Comparison of ENCODE assay signal across 8 cellular contexts in genomic region chr22:30314918-30315317, GRCh38. TPM values are rescaled to one million over a fixed set of nuclear protein-coding genes. Genes with fewer than 3 reads are reported as not detected.
DNase-seq lines count a peak whose midpoint lies in the region; ATAC-seq and TF ChIP-seq lines count a peak whose summit lies in the region.

No MANE protein-coding gene starts in this region.

- H3K79me2 ChIP-seq in mammary epithelial cell (ENCODE audit: insufficient read depth, low read length) = peaks cover 88% of the 10 kb centered on the region

- dilution Hi-C loops in mammary epithelial cell (cut with HindIII; ENCODE audit: low sequenced_read_pairs) = no loop called here

- H3K27ac ChIP-seq in mammary epithelial cell (ENCODE audit: insufficient read depth, low read depth, low read length) = no peak overlapping the region

- no peak overlapping the region for H3K4me3 ChIP-seq in mammary epithelial cell (replicated peaks in 1 of 3; ENCODE audit: insufficient read depth in 1 of 3, low read depth in 2 of 3, low read length in 3 of 3)

- intact Hi-C loops in mammary epithelial cell (cut with micrococcal nuclease) = no loop called here

- H3K27me3 Mint-ChIP-seq in T-helper 17 cell = no peaks in the 10 kb centered on the region

- BruUV-seq in mammary epithelial cell (replicated peaks; lab: Mats Ljungman, UMichigan) = no TSS peak

- peaks cover 55% of the 10 kb centered on the region for H3K4me1 ChIP-seq in mammary epithelial cell (ENCODE audit: insufficient read depth, low read length)

- H3K4me2 ChIP-seq in mammary epithelial cell (ENCODE audit: insufficient read depth, low read depth, low read length) = peak overlapping the region; percentile 46

- H2AFZ ChIP-seq in mammary epithelial cell (ENCODE audit: low read depth, low read length) = no peak overlapping the region

- H3K27me3 ChIP-seq in mammary epithelial cell (ENCODE audit: insufficient read depth, low read length) = no peaks in the 10 kb centered on the region

- 73% methylated on average over 6 of the region's 8 CpGs for WGBS in mammary epithelial cell (ENCODE audit: low coverage, missing lambda C conversion rate)

- peak; percentile 50 for ATAC-seq in GM18511 (IDR thresholded peaks at IDR 0.05; ENCODE audit: unreplicated experiment)
- peak; percentile 89 for ATAC-seq in T-helper 17 cell
- ATAC-seq in GM19023 (IDR thresholded peaks at IDR 0.05; ENCODE audit: unreplicated experiment) = no peak

- peak overlapping the region; percentile 61 for H3K4me3 Mint-ChIP-seq in T-helper 17 cell

- in situ Hi-C loops in mammary epithelial cell (cut with MboI; ENCODE audit: low sequenced_read_pairs in 2 of 2) = no loop called here

- H4K20me1 ChIP-seq in mammary epithelial cell (ENCODE audit: insufficient read depth, low read length) = no peaks in the 10 kb centered on the region

- TF ChIP-seq CTCF in mammary epithelial cell (conservative IDR thresholded peaks at IDR 0.05 in 1 of 2, IDR thresholded peaks at IDR 0.05 in 1 of 2; ENCODE audit: extremely low read depth in 1 of 2, insufficient read depth in 1 of 2, low read depth in 1 of 2, low read length in 2 of 2) = no peak

- H3K9ac ChIP-seq in mammary epithelial cell (ENCODE audit: insufficient read depth, low read length) = no peak overlapping the region

- peaks cover 84% of the 10 kb centered on the region for H3K4me1 Mint-ChIP-seq in T-helper 17 cell

- peaks cover 11% of the 10 kb centered on the region for H3K36me3 Mint-ChIP-seq in T-helper 17 cell (ENCODE audit: low read depth)

- H3K9me3 ChIP-seq in T-helper 17 cell (ENCODE audit: control insufficient read depth, low read length, poor library complexity, severe bottlenecking) (no peaks in the 10 kb centered on the region), mammary epithelial cell (replicated peaks; ENCODE audit: insufficient read depth, low read length) (no peaks in the 10 kb centered on the region)

- CTCF ChIA-PET in mammary epithelial cell (lab: Charles Lee; ENCODE audit: low non-redundant PET) = no interaction called here

- peak overlapping the region; percentile 86 for H3K27ac Mint-ChIP-seq in T-helper 17 cell

- DNase-seq in T-helper 17 cell (peak; percentile 36 to 63 (median 43)), mammary epithelial cell (peak; percentile 75), NOMO-1 (lab: John Stamatoyannopoulos, UW; ENCODE audit: unreplicated experiment in 2 of 2) (no peak), superior temporal gyrus (ENCODE audit: extremely low spot score) (no peak), SK-N-DZ (ENCODE audit: low spot score) (no peak)
- peak; percentile 38 to 54 for DNase-seq in stimulated activated CD8-positive, alpha-beta memory T cell treated with anti-CD3 and anti-CD28 coated beads, Interleukin-15, amount 100 ng/mL, for 48 hours (ENCODE audit: low read depth in 2 of 2)

- H3K36me3 ChIP-seq in mammary epithelial cell (ENCODE audit: insufficient read depth, low read length) = no peaks in the 10 kb centered on the region

RNA-seq across cellular contexts. Expression of gene TBC1D10A, which starts 11.8 kb away (rescaled TPM):
- total RNA-seq in T-helper 17 cell (10 to 100 TPM; 46.9 to 63.1 TPM), mammary epithelial cell (10 to 100 TPM; 25.7 to 27.5 TPM)
- polyA plus RNA-seq in mammary epithelial cell = 15.3 TPM
- 22.8 TPM for polyA minus RNA-seq in mammary epithelial cell
- polyA plus RNA-seq in SK-N-DZ (2014; cell fraction: cytosol; rRNA removed) = 11.4 and 12.7 TPM in 2 replicates
- polyA plus RNA-seq in SK-N-DZ (2014; cell fraction: nucleus; rRNA removed) = 17.1 and 20.8 TPM in 2 replicates

RNA-seq across cellular contexts. Expression of gene CASTOR1, which starts 25.6 kb away (rescaled TPM):
- total RNA-seq in T-helper 17 cell (10 to 100 TPM; 10.6 to 12.4 TPM), mammary epithelial cell (1 to 10 TPM; 8.7 to 9.7 TPM)
- 6.3 TPM for polyA plus RNA-seq in mammary epithelial cell
- polyA minus RNA-seq in mammary epithelial cell = 9.4 TPM
- 3.2 and 4.1 TPM in 2 replicates for polyA plus RNA-seq in SK-N-DZ (2014; cell fraction: cytosol; rRNA removed)
- polyA plus RNA-seq in SK-N-DZ (2014; cell fraction: nucleus; rRNA removed) = 7.9 and 11.9 TPM in 2 replicates

RNA-seq across cellular contexts. Expression of gene SF3A1, which starts 41.8 kb away (rescaled TPM):
- 100 to 1,000 TPM; 317 to 372 TPM for total RNA-seq in T-helper 17 cell
- 100 to 1,000 TPM in 1 of 2 donors, 10 to 100 TPM in 1; 45.0 to 163 TPM for total RNA-seq in mammary epithelial cell
- 45.2 TPM for polyA plus RNA-seq in mammary epithelial cell
- polyA minus RNA-seq in mammary epithelial cell = 645 TPM
- polyA plus RNA-seq in SK-N-DZ (2014; cell fraction: cytosol; rRNA removed) = 17.6 and 31.0 TPM in 2 replicates
- 21.7 and 101 TPM in 2 replicates for polyA plus RNA-seq in SK-N-DZ (2014; cell fraction: nucleus; rRNA removed)

RNA-seq across cellular contexts. Expression of gene CCDC157, which starts 41.9 kb away (rescaled TPM):
- 1 to 10 TPM; 6.7 to 9.4 TPM for total RNA-seq in T-helper 17 cell
- total RNA-seq in mammary epithelial cell = 1 to 10 TPM; 1.9 to 3.2 TPM
- polyA plus RNA-seq in mammary epithelial cell = 1.6 TPM
- 1.9 TPM for polyA minus RNA-seq in mammary epithelial cell
- 7.2 and 8.6 TPM in 2 replicates for polyA plus RNA-seq in SK-N-DZ (2014; cell fraction: cytosol; rRNA removed)
- 6.6 and 6.7 TPM in 2 replicates for polyA plus RNA-seq in SK-N-DZ (2014; cell fraction: nucleus; rRNA removed)

RNA-seq across cellular contexts. Expression of gene OSM, which starts 48.3 kb away (rescaled TPM):
- 10 to 100 TPM; 29.1 to 35.2 TPM for total RNA-seq in T-helper 17 cell
- not detected for total RNA-seq in mammary epithelial cell
- not detected for polyA plus RNA-seq in mammary epithelial cell
- not detected for polyA minus RNA-seq in mammary epithelial cell
- polyA plus RNA-seq in SK-N-DZ (2014; cell fraction: cytosol; rRNA removed) = not detected in 2 replicates
- polyA plus RNA-seq in SK-N-DZ (2014; cell fraction: nucleus; rRNA removed) = not detected in 2 replicates

Comparison
In these comparisons a context has a peak if more than half of its experiments do, and no peak if none do; other contexts are left out.
1. DNase-seq: peak in T-helper 17 cell (3 of 3), mammary epithelial cell (single experiment) and stimulated activated CD8-positive, alpha-beta memory T cell treated with anti-CD3 and anti-CD28 coated beads, Interleukin-15, amount 100 ng/mL, for 48 hours (2 of 2); none in NOMO-1 (0 of 2), superior temporal gyrus (single experiment) and SK-N-DZ (single experiment).